1 cellular context compared by ENCODE assay signal in genomic region chr12:26789731-26790644, GRCh38.
TF ChIP-seq lines count a peak whose summit lies in the region.

No MANE protein-coding gene starts in this region.

TF ChIP-seq in HepG2, 621 proteins besides CTCF, POLR2A, EP300 and RAD21 (continued from another document):
- TF ChIP-seq, protein P1, sequence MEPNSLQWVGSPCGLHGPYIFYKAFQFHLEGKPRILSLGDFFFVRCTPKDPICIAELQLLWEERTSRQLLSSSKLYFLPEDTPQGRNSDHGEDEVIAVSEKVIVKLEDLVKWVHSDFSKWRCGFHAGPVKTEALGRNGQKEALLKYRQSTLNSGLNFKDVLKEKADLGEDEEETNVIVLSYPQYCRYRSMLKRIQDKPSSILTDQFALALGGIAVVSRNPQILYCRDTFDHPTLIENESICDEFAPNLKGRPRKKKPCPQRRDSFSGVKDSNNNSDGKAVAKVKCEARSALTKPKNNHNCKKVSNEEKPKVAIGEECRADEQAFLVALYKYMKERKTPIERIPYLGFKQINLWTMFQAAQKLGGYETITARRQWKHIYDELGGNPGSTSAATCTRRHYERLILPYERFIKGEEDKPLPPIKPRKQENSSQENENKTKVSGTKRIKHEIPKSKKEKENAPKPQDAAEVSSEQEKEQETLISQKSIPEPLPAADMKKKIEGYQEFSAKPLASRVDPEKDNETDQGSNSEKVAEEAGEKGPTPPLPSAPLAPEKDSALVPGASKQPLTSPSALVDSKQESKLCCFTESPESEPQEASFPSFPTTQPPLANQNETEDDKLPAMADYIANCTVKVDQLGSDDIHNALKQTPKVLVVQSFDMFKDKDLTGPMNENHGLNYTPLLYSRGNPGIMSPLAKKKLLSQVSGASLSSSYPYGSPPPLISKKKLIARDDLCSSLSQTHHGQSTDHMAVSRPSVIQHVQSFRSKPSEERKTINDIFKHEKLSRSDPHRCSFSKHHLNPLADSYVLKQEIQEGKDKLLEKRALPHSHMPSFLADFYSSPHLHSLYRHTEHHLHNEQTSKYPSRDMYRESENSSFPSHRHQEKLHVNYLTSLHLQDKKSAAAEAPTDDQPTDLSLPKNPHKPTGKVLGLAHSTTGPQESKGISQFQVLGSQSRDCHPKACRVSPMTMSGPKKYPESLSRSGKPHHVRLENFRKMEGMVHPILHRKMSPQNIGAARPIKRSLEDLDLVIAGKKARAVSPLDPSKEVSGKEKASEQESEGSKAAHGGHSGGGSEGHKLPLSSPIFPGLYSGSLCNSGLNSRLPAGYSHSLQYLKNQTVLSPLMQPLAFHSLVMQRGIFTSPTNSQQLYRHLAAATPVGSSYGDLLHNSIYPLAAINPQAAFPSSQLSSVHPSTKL (CRISPR knock-in tag; IDR thresholded peaks at IDR 0.05) = 0 out of 2 replicates have a peak, but pooled peaks have one; percentile 30
- TF ChIP-seq FOXA3 (CRISPR knock-in tag; IDR thresholded peaks at IDR 0.05) (peak; percentile 70), HMG20A (CRISPR knock-in tag; IDR thresholded peaks at IDR 0.05; ENCODE audit: borderline replicate concordance) (0 out of 2 replicates have a peak, but pooled peaks have one; percentile 28)
